Comparison of ENCODE assay signal across 15 cellular contexts in the genomic region with DNA sequence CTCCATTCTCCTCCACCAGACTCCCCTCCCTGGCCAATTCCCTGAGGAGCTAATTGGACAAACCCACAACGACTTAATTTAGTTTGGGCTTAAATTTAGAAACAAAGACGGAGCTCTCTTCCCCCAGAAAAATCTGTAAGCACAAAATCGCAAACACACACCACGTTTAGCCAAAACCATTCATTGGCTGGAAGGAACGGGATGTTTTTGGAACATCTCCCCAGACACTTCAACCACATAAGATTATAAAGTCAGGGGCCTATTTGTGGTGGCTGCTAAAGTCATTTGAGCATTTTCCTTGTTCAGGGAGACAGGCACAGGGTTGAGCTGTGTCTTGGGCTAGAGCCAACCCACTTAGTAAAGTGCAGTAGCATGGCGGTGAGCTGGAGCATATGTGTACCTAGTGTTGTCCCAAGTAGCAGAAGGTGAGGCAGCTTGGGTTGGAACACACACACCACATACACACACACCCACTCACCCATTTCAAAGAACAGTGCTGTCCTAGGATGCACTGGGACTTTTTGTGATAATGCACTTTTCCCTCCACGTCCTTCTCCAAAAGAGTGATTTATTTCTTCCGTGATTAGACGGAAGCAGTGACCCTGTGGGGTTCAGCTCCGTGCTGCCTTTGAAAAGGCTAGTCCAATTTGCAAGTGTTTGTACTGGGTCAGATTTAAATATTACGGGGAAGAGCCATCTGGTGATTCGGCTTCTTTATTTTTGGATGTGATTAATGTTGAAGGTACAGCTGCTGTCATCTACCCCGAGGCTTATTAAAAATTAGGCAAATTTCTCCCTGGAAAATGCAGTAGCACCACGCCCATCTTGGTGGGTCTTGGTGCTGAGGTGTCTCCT. TPM values are rescaled to one million over a fixed set of nuclear protein-coding genes. Genes with fewer than 3 reads are reported as not detected.
DNase-seq lines count a peak whose midpoint lies in the region; ATAC-seq and TF ChIP-seq lines count a peak whose summit lies in the region.
"Had no signal": no experiment of that assay in that cellular context is flagged by ENCODE, and none has a peak within 500 bp of the region (broad histone marks: within the 10 kb centered on the region; RNA-seq: fewer than 3 reads in every experiment).

No MANE protein-coding gene starts in this region.

- H3K27ac ChIP-seq in BLaER1 treated with 17β-estradiol and CSF1 and Interleukin-3, amounts not matched to agents 10 nM and 100 nM: peak overlapping the region in 6 of 11 experiments; percentile 1 to 57 (median 30); a peak in 9 of 22 replicates
- H3K27ac ChIP-seq in endodermal cell (ENCODE audit: low read depth, low read length): peak overlapping the region; percentile 12

- H3K4me1 ChIP-seq in BLaER1 treated with 17β-estradiol and CSF1 and Interleukin-3, amounts not matched to agents 10 nM and 100 nM: peaks cover 46 to 89% (median 87%) of the 10 kb centered on the region in 10 experiments
- no peaks in the 10 kb centered on the region for H3K4me1 ChIP-seq in endodermal cell (ENCODE audit: control insufficient read depth, insufficient read depth, low read length)

- WGBS in endodermal cell (ENCODE audit: insufficient coverage in 1 of 2, insufficient read length in 1 of 2), 2 experiments: 88 to 96% methylated on average over 7 to 14 of the region's 14 CpGs

- H3K27me3 ChIP-seq in BLaER1 treated with 17β-estradiol and CSF1 and Interleukin-3, amounts not matched to agents 10 nM and 100 nM: peaks cover 0 to 16% (median 0%) of the 10 kb centered on the region in 11 experiments; a peak in 2 of 22 replicates
- no peaks in the 10 kb centered on the region for H3K27me3 ChIP-seq in endodermal cell (ENCODE audit: control insufficient read depth, insufficient read depth, low read length, poor library complexity, severe bottlenecking)

- H4K20me1 ChIP-seq in BLaER1 treated with 17β-estradiol and CSF1 and Interleukin-3, amounts not matched to agents 10 nM and 100 nM: peaks cover 0 to 33% (median 22%) of the 10 kb centered on the region in 11 experiments; a peak in 12 of 22 replicates

- H3K4me1 Mint-ChIP-seq in endodermal cell: peaks cover 4% of the 10 kb centered on the region
- H3K4me1 Mint-ChIP-seq in nephron progenitor cell: peaks cover 37% of the 10 kb centered on the region

- H3K4me2 ChIP-seq in BLaER1 treated with 17β-estradiol and CSF1 and Interleukin-3, amounts not matched to agents 10 nM and 100 nM: peak overlapping the region; percentile 77 to 94 (median 87)

- H3K4me3 ChIP-seq in BLaER1 treated with 17β-estradiol and CSF1 and Interleukin-3, amounts not matched to agents 10 nM and 100 nM: peak overlapping the region in 3 of 10 experiments; percentile 4 to 42 (median 41); a peak in 5 of 20 replicates
- H3K4me3 ChIP-seq in endodermal cell (ENCODE audit: low read length): no peak overlapping the region

- H3K9ac ChIP-seq in BLaER1 treated with 17β-estradiol and CSF1 and Interleukin-3, amounts not matched to agents 10 nM and 100 nM: peak overlapping the region in 8 of 11 experiments; percentile 13 to 69 (median 40); a peak in 9 of 22 replicates
- no peak overlapping the region for H3K9ac ChIP-seq in endodermal cell (ENCODE audit: extremely low read depth, low read length, poor library complexity, severe bottlenecking)

- H3K4me3 Mint-ChIP-seq in endodermal cell (no peak overlapping the region), nephron progenitor cell (no peak overlapping the region)
- H3K4me3 Mint-ChIP-seq: B cell; neural crest cell; T-helper 2 cell treated with Interferon-gamma antibody and Interleukin-4, amounts not matched to agents 5 μg/mL and 100 μg/mL, for 36 hours had no signal

- H3K27ac Mint-ChIP-seq in endodermal cell: no peak overlapping the region
- peak overlapping the region; percentile 32 for H3K27ac Mint-ChIP-seq in nephron progenitor cell
- H3K27ac Mint-ChIP-seq: B cell; T-helper 2 cell treated with Interferon-gamma antibody and Interleukin-4, amounts not matched to agents 5 μg/mL and 100 μg/mL, for 36 hours had no signal

- H3K36me3 Mint-ChIP-seq in endodermal cell (ENCODE audit: low read depth) (peaks cover 16% of the 10 kb centered on the region), nephron progenitor cell (ENCODE audit: low read depth) (peaks cover 12% of the 10 kb centered on the region)

- H3K9me3 ChIP-seq in BLaER1 treated with 17β-estradiol and CSF1 and Interleukin-3, amounts not matched to agents 10 nM and 100 nM (replicated peaks in 1 of 11): peaks cover 0 to 10% (median 0%) of the 10 kb centered on the region in 11 experiments; a peak in 3 of 22 replicates
- no peaks in the 10 kb centered on the region for H3K9me3 ChIP-seq in endodermal cell (ENCODE audit: control insufficient read depth, low read length)

- peaks cover 6 to 9% (median 8%) of the 10 kb centered on the region in 11 experiments; a peak in 18 of 22 replicates for H3K36me3 ChIP-seq in BLaER1 treated with 17β-estradiol and CSF1 and Interleukin-3, amounts not matched to agents 10 nM and 100 nM
- peaks cover 14% of the 10 kb centered on the region for H3K36me3 ChIP-seq in endodermal cell (ENCODE audit: control insufficient read depth, insufficient read depth, low read length)

- TF ChIP-seq CTCF in endodermal cell (conservative IDR thresholded peaks at IDR 0.05) (no peak), nephron progenitor cell (IDR thresholded peaks at IDR 0.05) (no peak)

- H3K27me3 Mint-ChIP-seq in endodermal cell (ENCODE audit: insufficient read depth) (no peaks in the 10 kb centered on the region), nephron progenitor cell (ENCODE audit: low read depth, poor library complexity) (peaks cover 3% of the 10 kb centered on the region)
- H3K27me3 Mint-ChIP-seq: B cell had no signal

- ATAC-seq in GM19463 (IDR thresholded peaks at IDR 0.05; ENCODE audit: unreplicated experiment) (no peak), HG02642 (IDR thresholded peaks at IDR 0.05; ENCODE audit: poor library complexity, unreplicated experiment) (no peak), GM21423 (IDR thresholded peaks at IDR 0.05; ENCODE audit: unreplicated experiment) (no peak)
- ATAC-seq: Panc1 had no signal

- peak; percentile 65 to 80 for DNase-seq in NCI-H524 (lab: John Stamatoyannopoulos, UW)
- DNase-seq in endodermal cell: no peak
- DNase-seq in nephron progenitor cell: no peak
- DNase-seq in dermis blood vessel endothelial cell: no peak
- DNase-seq: activated CD4-positive, alpha-beta T cell treated with anti-CD3 and anti-CD28 coated beads, Interleukin-2, amount 50 U/mL, for 48 hours; activated gamma-delta T cell treated with Interleukin-2 at 50 U/mL for 16 hours; NCI-H187 treated with DMSO at 0.1 percent for 48 hours had no signal

- H3K9me3 Mint-ChIP-seq in endodermal cell (no peaks in the 10 kb centered on the region), nephron progenitor cell (no peaks in the 10 kb centered on the region)
- H3K9me3 Mint-ChIP-seq: neural crest cell had no signal

RNA-seq across cellular contexts. Expression of gene ELAC2, which starts 32.2 kb away (rescaled TPM):
- 10 to 100 TPM; 66.8 to 77.1 TPM for total RNA-seq in endodermal cell
- polyA plus RNA-seq in endodermal cell (2013, experiment 1 of 2): 54.9 TPM
- 50.6 TPM for polyA plus RNA-seq in endodermal cell (2013, experiment 2 of 2)
- 73.0 and 109 TPM in 2 replicates for total RNA-seq in dermis blood vessel endothelial cell

Comparison
In these comparisons a context has a peak if more than half of its experiments do, and no peak if none do; other contexts are left out.
1. DNase-seq: peak in NCI-H524 (2 of 2); none in endodermal cell (single experiment), nephron progenitor cell (single experiment) and dermis blood vessel endothelial cell (single experiment).